In genomic region chr18:13726972-13727331, GRCh38 we compare ENCODE assay signal across 8 cellular contexts. TPM values are rescaled to one million over a fixed set of nuclear protein-coding genes. Genes with fewer than 3 reads are reported as not detected.
DNase-seq lines count a peak whose midpoint lies in the region; ATAC-seq and TF ChIP-seq lines count a peak whose summit lies in the region.

No MANE protein-coding gene starts in this region.

- H3K4me3 ChIP-seq in adrenal gland = peak overlapping the region; percentile 82 to 99 (median 89)
- H3K4me3 ChIP-seq in iPS DF 6.9 (ENCODE audit: low read length) = peak overlapping the region; percentile 84
- H3K4me3 ChIP-seq in skeletal muscle cell (ENCODE audit: low read depth, low read length) = peak overlapping the region; percentile 72

- no peak for TF ChIP-seq POLR2A in adrenal gland (IDR thresholded peaks at IDR 0.05)

- TF ChIP-seq CTCF in adrenal gland (IDR thresholded peaks at IDR 0.05) = no peak

- no peaks in the 10 kb centered on the region for H3K36me3 ChIP-seq in adrenal gland (replicated peaks in 1 of 2)
- H3K36me3 ChIP-seq in iPS DF 6.9 (ENCODE audit: control insufficient read depth, insufficient read depth, low read length) = no peaks in the 10 kb centered on the region

- ATAC-seq in HG02678 (IDR thresholded peaks at IDR 0.05; ENCODE audit: unreplicated experiment) = peak; percentile 21

- H3K27ac ChIP-seq in adrenal gland = peak overlapping the region; percentile 89 to 100 (median 95)
- no peak overlapping the region for H3K27ac ChIP-seq in iPS DF 6.9 (ENCODE audit: low read length)

- H3K4me1 ChIP-seq in adrenal gland (replicated peaks in 1 of 2) (peaks cover 6 to 26% of the 10 kb centered on the region in 2 donors), iPS DF 6.9 (ENCODE audit: control insufficient read depth, insufficient read depth, low read length) (no peaks in the 10 kb centered on the region)

- WGBS in adrenal gland, 4 donors = 0% methylated on average over 4 to 30 of the region's 30 CpGs
- no CpG with 5 or more reads among the region's 30 CpGs for WGBS in iPS DF 6.9 (ENCODE audit: insufficient coverage, insufficient read length)

- no peaks in the 10 kb centered on the region for H3K9me3 ChIP-seq in adrenal gland (replicated peaks in 1 of 3)
- H3K9me3 ChIP-seq in iPS DF 6.9 (ENCODE audit: control insufficient read depth, insufficient read depth, low read length) = no peaks in the 10 kb centered on the region

- H3K27me3 ChIP-seq in adrenal gland = no peaks in the 10 kb centered on the region
- no peaks in the 10 kb centered on the region for H3K27me3 ChIP-seq in iPS DF 6.9 (ENCODE audit: control insufficient read depth, insufficient read depth, low read length)

- intact Hi-C loops in adrenal gland (cut with DNase I) = no loop called here

- DNase-seq in NCI-H2196 (lab: John Stamatoyannopoulos, UW; ENCODE audit: unreplicated experiment) (peak; percentile 63), NCI-H2196 treated with DMSO at 0.1 percent for 48 hours (lab: John Stamatoyannopoulos, UW; ENCODE audit: unreplicated experiment) (no peak), NCI-H748 (lab: John Stamatoyannopoulos, UW; ENCODE audit: unreplicated experiment) (peak; percentile 83), adrenal gland (peak; percentile 65 to 79 (median 76)), iPS DF 6.9 (ENCODE audit: low read depth, low spot score) (no peak), skeletal muscle cell (ENCODE audit: low read depth) (peak; percentile 27), NK-92 (lab: John Stamatoyannopoulos, UW; ENCODE audit: unreplicated experiment) (no peak)

RNA-seq across cellular contexts. Expression of gene RNMT, which starts 0.5 kb away (rescaled TPM):
- 10 to 100 TPM in 7 of 8 donors, 1 to 10 TPM in 1; 8.5 to 23.8 (median 20.9) TPM for total RNA-seq in adrenal gland
- polyA plus RNA-seq in adrenal gland = 10 to 100 TPM; 10.5 to 19.4 (median 11.2) TPM

RNA-seq across cellular contexts. Expression of gene FAM210A, which starts 0.6 kb away (rescaled TPM):
- 10 to 100 TPM in 4 of 8 donors, 1 to 10 TPM in 4; 4.6 to 29.5 (median 10.8) TPM for total RNA-seq in adrenal gland
- polyA plus RNA-seq in adrenal gland = 10 to 100 TPM in 1 of 3 donors, 1 to 10 TPM in 2; 3.4 to 15.2 (median 4.7) TPM

Comparison
In these comparisons a context has a peak if more than half of its experiments do, and no peak if none do; other contexts are left out.
1. DNase-seq: peak in NCI-H2196 (single experiment), NCI-H748 (single experiment), adrenal gland (7 of 7) and skeletal muscle cell (single experiment); none in NCI-H2196 treated with DMSO at 0.1 percent for 48 hours (single experiment), iPS DF 6.9 (single experiment) and NK-92 (single experiment).
2. Peak in every context shown above with its lines, with median percentiles within 50 percentile points of each other: H3K4me3 ChIP-seq.